ENCODE assay signal across 2 cellular contexts in the genomic region with DNA sequence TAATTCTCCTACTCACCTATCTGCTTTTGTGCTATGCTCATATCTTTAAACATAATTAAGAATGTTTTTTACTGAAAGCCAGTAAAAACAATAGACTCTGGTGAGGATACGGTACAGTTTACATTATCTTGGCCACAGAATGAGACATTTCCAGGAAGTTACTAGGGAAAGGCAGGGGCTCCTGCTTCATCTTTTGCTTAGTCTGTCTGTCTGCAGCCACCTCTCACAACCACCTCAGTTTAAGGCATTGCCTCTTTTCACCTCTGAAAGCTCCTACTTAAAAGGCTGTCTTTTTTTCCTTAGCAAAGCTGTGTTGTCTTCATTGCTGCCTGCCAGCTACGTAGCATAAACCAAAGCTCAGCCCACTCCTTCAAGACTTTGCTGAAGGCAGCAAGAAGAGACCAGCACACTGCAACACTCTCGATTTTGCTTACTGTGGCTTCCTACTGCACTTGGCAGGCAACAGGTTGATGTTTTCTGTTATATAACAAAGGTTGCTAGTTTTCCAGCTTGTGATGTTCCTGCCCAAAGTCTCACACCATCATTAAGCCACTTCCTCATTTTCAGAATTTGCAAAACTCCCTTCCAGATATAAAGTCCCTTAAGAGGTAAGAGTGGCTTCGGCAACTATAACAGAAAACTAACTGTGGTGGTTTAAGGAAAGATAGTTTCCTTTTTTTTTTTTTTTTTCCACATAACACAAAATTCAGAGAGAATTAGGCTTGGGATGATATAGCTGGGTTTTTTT.
TF ChIP-seq lines count a peak whose summit lies in the region.

No MANE protein-coding gene starts in this region.

TF ChIP-seq in IMR-90, 13 proteins besides CTCF, POLR2A, EP300 and RAD21:
- TF ChIP-seq MXI1 (IDR thresholded peaks at IDR 0.05; ENCODE audit: borderline replicate concordance, low read depth, low read length), result no peak
- no peak for TF ChIP-seq CHD1 (IDR thresholded peaks at IDR 0.05; ENCODE audit: low read depth, low read length)
- no peak for TF ChIP-seq RFX5 (IDR thresholded peaks at IDR 0.05; ENCODE audit: low read depth, low read length)
- TF ChIP-seq, protein P1, sequence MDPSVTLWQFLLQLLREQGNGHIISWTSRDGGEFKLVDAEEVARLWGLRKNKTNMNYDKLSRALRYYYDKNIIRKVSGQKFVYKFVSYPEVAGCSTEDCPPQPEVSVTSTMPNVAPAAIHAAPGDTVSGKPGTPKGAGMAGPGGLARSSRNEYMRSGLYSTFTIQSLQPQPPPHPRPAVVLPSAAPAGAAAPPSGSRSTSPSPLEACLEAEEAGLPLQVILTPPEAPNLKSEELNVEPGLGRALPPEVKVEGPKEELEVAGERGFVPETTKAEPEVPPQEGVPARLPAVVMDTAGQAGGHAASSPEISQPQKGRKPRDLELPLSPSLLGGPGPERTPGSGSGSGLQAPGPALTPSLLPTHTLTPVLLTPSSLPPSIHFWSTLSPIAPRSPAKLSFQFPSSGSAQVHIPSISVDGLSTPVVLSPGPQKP (IDR thresholded peaks at IDR 0.05; ENCODE audit: borderline replicate concordance, low read depth, low read length), result no peak
- TF ChIP-seq RCOR1 (IDR thresholded peaks at IDR 0.05; ENCODE audit: insufficient replicate concordance, low read length), result no peak
- no peak for TF ChIP-seq FOS (IDR thresholded peaks at IDR 0.05; ENCODE audit: low read depth, low read length)
- TF ChIP-seq MAZ (IDR thresholded peaks at IDR 0.05; ENCODE audit: borderline replicate concordance, low read depth, low read length), result no peak
- TF ChIP-seq NFE2L2 (IDR thresholded peaks at IDR 0.05; ENCODE audit: low read depth, low read length), result no peak
- TF ChIP-seq, protein P2, sequence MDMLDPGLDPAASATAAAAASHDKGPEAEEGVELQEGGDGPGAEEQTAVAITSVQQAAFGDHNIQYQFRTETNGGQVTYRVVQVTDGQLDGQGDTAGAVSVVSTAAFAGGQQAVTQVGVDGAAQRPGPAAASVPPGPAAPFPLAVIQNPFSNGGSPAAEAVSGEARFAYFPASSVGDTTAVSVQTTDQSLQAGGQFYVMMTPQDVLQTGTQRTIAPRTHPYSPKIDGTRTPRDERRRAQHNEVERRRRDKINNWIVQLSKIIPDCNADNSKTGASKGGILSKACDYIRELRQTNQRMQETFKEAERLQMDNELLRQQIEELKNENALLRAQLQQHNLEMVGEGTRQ (IDR thresholded peaks at IDR 0.05; ENCODE audit: low read depth, low read length), result no peak
- TF ChIP-seq CEBPB (IDR thresholded peaks at IDR 0.05; ENCODE audit: low read depth, low read length), result no peak
- TF ChIP-seq BHLHE40 (IDR thresholded peaks at IDR 0.05; ENCODE audit: low read depth, low read length), result no peak
- no peak for TF ChIP-seq SMC3 (IDR thresholded peaks at IDR 0.05; ENCODE audit: low read depth, low read length)
- TF ChIP-seq MAFK (IDR thresholded peaks at IDR 0.05; ENCODE audit: low read depth, low read length), result no peak

TF ChIP-seq in SK-N-SH, 30 proteins besides CTCF, POLR2A, EP300 and RAD21:
- no peak for TF ChIP-seq MEF2A (IDR thresholded peaks at IDR 0.05; ENCODE audit: borderline replicate concordance, low read depth)
